ENCODE assay signal across 2 cellular contexts in the genomic region with DNA sequence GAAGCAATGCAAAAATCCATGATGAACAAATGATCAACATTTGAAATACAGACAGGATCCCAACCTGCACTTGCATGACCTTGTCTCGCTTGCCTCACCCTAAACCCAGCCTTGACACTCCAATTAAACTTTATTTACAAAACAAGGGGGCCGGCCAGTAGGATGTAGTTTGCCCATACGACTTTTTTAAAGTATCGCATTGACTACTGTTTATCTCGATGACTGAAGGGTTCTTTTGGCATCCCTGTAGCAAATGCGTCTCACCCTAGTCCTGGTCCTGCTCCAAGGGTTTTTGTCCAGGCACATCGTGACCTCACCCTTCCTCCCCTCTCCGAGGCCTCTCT.
TF ChIP-seq lines count a peak whose summit lies in the region.

No MANE protein-coding gene starts in this region.

TF ChIP-seq in HEK293, 187 proteins besides CTCF, POLR2A, EP300 and RAD21 (continued from another document):
- TF ChIP-seq ZNF280C (tag by site-specific recombination; IDR thresholded peaks at IDR 0.05) (no peak), ZFHX2 (tag by site-specific recombination; conservative IDR thresholded peaks at IDR 0.05) (no peak), KLF10 (tag by site-specific recombination; IDR thresholded peaks at IDR 0.05) (no peak), ZNF335 (tag by site-specific recombination; conservative IDR thresholded peaks at IDR 0.05) (peak; percentile 87)

TF ChIP-seq in WTC11, 78 proteins besides CTCF, POLR2A, EP300 and RAD21 (continued from another document):
- TF ChIP-seq, protein P1, sequence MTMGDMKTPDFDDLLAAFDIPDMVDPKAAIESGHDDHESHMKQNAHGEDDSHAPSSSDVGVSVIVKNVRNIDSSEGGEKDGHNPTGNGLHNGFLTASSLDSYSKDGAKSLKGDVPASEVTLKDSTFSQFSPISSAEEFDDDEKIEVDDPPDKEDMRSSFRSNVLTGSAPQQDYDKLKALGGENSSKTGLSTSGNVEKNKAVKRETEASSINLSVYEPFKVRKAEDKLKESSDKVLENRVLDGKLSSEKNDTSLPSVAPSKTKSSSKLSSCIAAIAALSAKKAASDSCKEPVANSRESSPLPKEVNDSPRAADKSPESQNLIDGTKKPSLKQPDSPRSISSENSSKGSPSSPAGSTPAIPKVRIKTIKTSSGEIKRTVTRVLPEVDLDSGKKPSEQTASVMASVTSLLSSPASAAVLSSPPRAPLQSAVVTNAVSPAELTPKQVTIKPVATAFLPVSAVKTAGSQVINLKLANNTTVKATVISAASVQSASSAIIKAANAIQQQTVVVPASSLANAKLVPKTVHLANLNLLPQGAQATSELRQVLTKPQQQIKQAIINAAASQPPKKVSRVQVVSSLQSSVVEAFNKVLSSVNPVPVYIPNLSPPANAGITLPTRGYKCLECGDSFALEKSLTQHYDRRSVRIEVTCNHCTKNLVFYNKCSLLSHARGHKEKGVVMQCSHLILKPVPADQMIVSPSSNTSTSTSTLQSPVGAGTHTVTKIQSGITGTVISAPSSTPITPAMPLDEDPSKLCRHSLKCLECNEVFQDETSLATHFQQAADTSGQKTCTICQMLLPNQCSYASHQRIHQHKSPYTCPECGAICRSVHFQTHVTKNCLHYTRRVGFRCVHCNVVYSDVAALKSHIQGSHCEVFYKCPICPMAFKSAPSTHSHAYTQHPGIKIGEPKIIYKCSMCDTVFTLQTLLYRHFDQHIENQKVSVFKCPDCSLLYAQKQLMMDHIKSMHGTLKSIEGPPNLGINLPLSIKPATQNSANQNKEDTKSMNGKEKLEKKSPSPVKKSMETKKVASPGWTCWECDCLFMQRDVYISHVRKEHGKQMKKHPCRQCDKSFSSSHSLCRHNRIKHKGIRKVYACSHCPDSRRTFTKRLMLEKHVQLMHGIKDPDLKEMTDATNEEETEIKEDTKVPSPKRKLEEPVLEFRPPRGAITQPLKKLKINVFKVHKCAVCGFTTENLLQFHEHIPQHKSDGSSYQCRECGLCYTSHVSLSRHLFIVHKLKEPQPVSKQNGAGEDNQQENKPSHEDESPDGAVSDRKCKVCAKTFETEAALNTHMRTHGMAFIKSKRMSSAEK (CRISPR knock-in tag; IDR thresholded peaks at IDR 0.05; ENCODE audit: borderline replicate concordance), result no peak
- TF ChIP-seq MXD4 (CRISPR knock-in tag; IDR thresholded peaks at IDR 0.05; ENCODE audit: borderline replicate concordance) (no peak), ETV6 (CRISPR knock-in tag; IDR thresholded peaks at IDR 0.05) (no peak), MAX (CRISPR knock-in tag; IDR thresholded peaks at IDR 0.05) (no peak), CBFB (CRISPR knock-in tag; IDR thresholded peaks at IDR 0.05; ENCODE audit: low read depth) (no peak), ERG (CRISPR knock-in tag; IDR thresholded peaks at IDR 0.05) (no peak), RORB (CRISPR knock-in tag; IDR thresholded peaks at IDR 0.05) (no peak), PREB (CRISPR knock-in tag; IDR thresholded peaks at IDR 0.05; ENCODE audit: borderline replicate concordance) (no peak), HMGA2 (CRISPR knock-in tag; IDR thresholded peaks at IDR 0.05) (no peak), TEAD4 (CRISPR knock-in tag; IDR thresholded peaks at IDR 0.05) (no peak)
- TF ChIP-seq, protein P2, sequence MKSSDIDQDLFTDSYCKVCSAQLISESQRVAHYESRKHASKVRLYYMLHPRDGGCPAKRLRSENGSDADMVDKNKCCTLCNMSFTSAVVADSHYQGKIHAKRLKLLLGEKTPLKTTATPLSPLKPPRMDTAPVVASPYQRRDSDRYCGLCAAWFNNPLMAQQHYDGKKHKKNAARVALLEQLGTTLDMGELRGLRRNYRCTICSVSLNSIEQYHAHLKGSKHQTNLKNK (CRISPR knock-in tag; IDR thresholded peaks at IDR 0.05), result no peak
- TF ChIP-seq, protein P3, sequence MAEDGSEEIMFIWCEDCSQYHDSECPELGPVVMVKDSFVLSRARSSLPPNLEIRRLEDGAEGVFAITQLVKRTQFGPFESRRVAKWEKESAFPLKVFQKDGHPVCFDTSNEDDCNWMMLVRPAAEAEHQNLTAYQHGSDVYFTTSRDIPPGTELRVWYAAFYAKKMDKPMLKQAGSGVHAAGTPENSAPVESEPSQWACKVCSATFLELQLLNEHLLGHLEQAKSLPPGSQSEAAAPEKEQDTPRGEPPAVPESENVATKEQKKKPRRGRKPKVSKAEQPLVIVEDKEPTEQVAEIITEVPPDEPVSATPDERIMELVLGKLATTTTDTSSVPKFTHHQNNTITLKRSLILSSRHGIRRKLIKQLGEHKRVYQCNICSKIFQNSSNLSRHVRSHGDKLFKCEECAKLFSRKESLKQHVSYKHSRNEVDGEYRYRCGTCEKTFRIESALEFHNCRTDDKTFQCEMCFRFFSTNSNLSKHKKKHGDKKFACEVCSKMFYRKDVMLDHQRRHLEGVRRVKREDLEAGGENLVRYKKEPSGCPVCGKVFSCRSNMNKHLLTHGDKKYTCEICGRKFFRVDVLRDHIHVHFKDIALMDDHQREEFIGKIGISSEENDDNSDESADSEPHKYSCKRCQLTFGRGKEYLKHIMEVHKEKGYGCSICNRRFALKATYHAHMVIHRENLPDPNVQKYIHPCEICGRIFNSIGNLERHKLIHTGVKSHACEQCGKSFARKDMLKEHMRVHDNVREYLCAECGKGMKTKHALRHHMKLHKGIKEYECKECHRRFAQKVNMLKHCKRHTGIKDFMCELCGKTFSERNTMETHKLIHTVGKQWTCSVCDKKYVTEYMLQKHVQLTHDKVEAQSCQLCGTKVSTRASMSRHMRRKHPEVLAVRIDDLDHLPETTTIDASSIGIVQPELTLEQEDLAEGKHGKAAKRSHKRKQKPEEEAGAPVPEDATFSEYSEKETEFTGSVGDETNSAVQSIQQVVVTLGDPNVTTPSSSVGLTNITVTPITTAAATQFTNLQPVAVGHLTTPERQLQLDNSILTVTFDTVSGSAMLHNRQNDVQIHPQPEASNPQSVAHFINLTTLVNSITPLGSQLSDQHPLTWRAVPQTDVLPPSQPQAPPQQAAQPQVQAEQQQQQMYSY (CRISPR knock-in tag; IDR thresholded peaks at IDR 0.05), result no peak
TF ChIP-seq in WTC11: peak in this region for 0.
